1 cellular context compared by ENCODE assay signal in the genomic region with DNA sequence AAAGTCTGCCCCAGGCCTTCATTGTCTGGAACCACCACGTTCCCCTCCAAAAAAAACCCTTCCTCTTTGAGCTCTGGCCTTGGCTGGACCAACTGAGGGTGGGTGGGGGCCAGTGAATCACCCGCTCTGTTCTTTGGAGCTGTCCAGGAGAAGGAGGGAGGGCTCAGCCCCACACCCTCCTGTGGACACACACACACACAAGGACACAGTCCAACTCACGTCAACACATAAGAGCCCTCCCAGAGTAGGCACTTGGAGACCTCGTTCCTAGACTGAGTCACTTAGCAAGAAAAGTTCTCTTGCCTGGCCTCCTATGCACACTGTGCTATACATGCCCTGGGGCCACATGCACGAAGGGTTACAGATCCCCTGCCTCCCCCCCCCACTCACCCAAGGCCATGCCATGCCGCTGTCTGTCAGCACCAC.
TF ChIP-seq lines count a peak whose summit lies in the region.

No MANE protein-coding gene starts in this region.

TF ChIP-seq in GM23338, 12 proteins besides CTCF, POLR2A, EP300 and RAD21 (continued from another document):
- TF ChIP-seq, protein P1, sequence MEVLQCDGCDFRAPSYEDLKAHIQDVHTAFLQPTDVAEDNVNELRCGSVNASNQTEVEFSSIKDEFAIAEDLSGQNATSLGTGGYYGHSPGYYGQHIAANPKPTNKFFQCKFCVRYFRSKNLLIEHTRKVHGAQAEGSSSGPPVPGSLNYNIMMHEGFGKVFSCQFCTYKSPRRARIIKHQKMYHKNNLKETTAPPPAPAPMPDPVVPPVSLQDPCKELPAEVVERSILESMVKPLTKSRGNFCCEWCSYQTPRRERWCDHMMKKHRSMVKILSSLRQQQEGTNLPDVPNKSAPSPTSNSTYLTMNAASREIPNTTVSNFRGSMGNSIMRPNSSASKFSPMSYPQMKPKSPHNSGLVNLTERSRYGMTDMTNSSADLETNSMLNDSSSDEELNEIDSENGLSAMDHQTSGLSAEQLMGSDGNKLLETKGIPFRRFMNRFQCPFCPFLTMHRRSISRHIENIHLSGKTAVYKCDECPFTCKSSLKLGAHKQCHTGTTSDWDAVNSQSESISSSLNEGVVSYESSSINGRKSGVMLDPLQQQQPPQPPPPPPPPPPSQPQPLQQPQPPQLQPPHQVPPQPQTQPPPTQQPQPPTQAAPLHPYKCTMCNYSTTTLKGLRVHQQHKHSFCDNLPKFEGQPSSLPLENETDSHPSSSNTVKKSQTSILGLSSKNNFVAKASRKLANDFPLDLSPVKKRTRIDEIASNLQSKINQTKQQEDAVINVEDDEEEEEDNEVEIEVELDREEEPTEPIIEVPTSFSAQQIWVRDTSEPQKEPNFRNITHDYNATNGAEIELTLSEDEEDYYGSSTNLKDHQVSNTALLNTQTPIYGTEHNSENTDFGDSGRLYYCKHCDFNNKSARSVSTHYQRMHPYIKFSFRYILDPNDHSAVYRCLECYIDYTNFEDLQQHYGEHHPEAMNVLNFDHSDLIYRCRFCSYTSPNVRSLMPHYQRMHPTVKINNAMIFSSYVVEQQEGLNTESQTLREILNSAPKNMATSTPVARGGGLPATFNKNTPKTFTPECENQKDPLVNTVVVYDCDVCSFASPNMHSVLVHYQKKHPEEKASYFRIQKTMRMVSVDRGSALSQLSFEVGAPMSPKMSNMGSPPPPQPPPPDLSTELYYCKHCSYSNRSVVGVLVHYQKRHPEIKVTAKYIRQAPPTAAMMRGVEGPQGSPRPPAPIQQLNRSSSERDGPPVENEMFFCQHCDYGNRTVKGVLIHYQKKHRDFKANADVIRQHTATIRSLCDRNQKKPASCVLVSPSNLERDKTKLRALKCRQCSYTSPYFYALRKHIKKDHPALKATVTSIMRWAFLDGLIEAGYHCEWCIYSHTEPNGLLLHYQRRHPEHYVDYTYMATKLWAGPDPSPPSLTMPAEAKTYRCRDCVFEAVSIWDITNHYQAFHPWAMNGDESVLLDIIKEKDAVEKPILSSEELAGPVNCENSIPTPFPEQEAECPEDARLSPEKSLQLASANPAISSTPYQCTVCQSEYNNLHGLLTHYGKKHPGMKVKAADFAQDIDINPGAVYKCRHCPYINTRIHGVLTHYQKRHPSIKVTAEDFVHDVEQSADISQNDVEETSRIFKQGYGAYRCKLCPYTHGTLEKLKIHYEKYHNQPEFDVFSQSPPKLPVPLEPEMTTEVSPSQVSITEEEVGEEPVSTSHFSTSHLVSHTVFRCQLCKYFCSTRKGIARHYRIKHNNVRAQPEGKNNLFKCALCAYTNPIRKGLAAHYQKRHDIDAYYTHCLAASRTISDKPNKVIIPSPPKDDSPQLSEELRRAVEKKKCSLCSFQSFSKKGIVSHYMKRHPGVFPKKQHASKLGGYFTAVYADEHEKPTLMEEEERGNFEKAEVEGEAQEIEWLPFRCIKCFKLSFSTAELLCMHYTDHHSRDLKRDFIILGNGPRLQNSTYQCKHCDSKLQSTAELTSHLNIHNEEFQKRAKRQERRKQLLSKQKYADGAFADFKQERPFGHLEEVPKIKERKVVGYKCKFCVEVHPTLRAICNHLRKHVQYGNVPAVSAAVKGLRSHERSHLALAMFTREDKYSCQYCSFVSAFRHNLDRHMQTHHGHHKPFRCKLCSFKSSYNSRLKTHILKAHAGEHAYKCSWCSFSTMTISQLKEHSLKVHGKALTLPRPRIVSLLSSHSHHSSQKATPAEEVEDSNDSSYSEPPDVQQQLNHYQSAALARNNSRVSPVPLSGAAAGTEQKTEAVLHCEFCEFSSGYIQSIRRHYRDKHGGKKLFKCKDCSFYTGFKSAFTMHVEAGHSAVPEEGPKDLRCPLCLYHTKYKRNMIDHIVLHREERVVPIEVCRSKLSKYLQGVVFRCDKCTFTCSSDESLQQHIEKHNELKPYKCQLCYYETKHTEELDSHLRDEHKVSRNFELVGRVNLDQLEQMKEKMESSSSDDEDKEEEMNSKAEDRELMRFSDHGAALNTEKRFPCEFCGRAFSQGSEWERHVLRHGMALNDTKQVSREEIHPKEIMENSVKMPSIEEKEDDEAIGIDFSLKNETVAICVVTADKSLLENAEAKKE (CRISPR knock-in tag; IDR thresholded peaks at IDR 0.05): no peak
- TF ChIP-seq ZNF114 (CRISPR knock-in tag; IDR thresholded peaks at IDR 0.05) (no peak), NANOG (IDR thresholded peaks at IDR 0.05; ENCODE audit: borderline replicate concordance) (no peak)
